ENCODE assay signal across 7 cellular contexts in the genomic region with DNA sequence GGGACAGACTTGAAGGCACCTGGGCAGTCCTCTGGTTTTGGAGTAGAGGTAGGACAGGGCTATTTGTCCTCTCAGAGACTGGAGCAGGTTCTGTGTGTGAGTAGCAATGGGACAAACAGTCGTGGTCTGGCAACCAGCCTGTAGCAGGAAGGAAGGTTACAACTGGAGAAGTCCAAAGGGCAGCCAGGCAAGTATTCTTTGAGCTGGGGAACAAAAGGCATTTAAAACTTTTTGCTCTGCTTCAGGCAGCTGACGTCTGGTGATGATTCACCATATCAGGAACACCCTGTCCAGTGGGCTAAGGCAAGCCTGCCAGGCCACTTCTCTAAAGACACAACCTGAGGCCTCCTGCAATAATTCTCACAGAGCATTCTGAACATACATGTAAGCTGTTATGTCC.
DNase-seq lines count a peak whose midpoint lies in the region; ATAC-seq and TF ChIP-seq lines count a peak whose summit lies in the region.
"Not testable (repeated sequence)": the region's sequence is repeated elsewhere in the genome, so short reads cannot be mapped to it uniquely, and the experiment has no call there.

No MANE protein-coding gene starts in this region.

- ATAC-seq in heart left ventricle (peak; percentile 32 to 92 (median 66)), psoas muscle (peak in 3 of 4 donors; percentile 38 to 55 (median 48))

- H3K27me3 ChIP-seq in adipocyte (replicated peaks; ENCODE audit: control insufficient read depth, insufficient read depth, low read length); heart left ventricle; psoas muscle (ENCODE audit: insufficient read depth in 3 of 3, low read length in 2 of 3): not testable (repeated sequence)

- H3K9ac ChIP-seq in adipocyte (ENCODE audit: low read length) = not testable (repeated sequence)

- not testable (repeated sequence) for H3K4me1 ChIP-seq in adipocyte (ENCODE audit: control insufficient read depth, insufficient read depth, low read length); heart left ventricle; psoas muscle

- H3K4me3 ChIP-seq in adipocyte (ENCODE audit: low read length); epithelial cell of esophagus (ENCODE audit: low read length); heart left ventricle; lower leg skin (ENCODE audit: low read depth, poor library complexity, severe bottlenecking); psoas muscle: not testable (repeated sequence)

- H3K9me3 ChIP-seq in adipocyte (ENCODE audit: control insufficient read depth, low read length); heart left ventricle; psoas muscle: not testable (repeated sequence)

- WGBS in heart left ventricle, 4 donors = 18 to 30% (median 21%) methylated on average over 1 to 2 of the region's 2 CpGs
- 22 to 24% methylated on average over 2 of the region's 2 CpGs for WGBS in lower leg skin, 2 donors
- 17 to 48% (median 26%) methylated on average over 1 of the region's 2 CpGs for WGBS in psoas muscle, 3 donors

- not testable (repeated sequence) for H3K36me3 ChIP-seq in adipocyte (ENCODE audit: control insufficient read depth, insufficient read depth, low read length, severe bottlenecking); heart left ventricle; psoas muscle (ENCODE audit: insufficient read depth in 1 of 2, low read depth in 1 of 2)

- DNase-seq in ELR (ENCODE audit: low read depth) (peak; percentile 43), NOMO-1 treated with DMSO at 0.1 percent for 48 hours (lab: John Stamatoyannopoulos, UW; ENCODE audit: unreplicated experiment) (peak; percentile 34), adipocyte (ENCODE audit: low read depth) (peak; percentile 6), epithelial cell of esophagus (ENCODE audit: low read depth) (peak; percentile 57), heart left ventricle (peak in 1 of 5 donors; percentile 30), lower leg skin (ENCODE audit: low spot score in 2 of 2) (peak; percentile 26 to 83)
- not testable (repeated sequence) for DNase-seq in psoas muscle

- TF ChIP-seq POLR2A in heart left ventricle (IDR thresholded peaks at IDR 0.05); lower leg skin (IDR thresholded peaks at IDR 0.05): not testable (repeated sequence)

- not testable (repeated sequence) for TF ChIP-seq CTCF in epithelial cell of esophagus (IDR thresholded peaks at IDR 0.05; ENCODE audit: insufficient read depth, low read depth, low read length, missing control alignments); heart left ventricle (IDR thresholded peaks at IDR 0.05); lower leg skin (IDR thresholded peaks at IDR 0.05); psoas muscle (IDR thresholded peaks at IDR 0.05)

- not testable (repeated sequence) for H3K27ac ChIP-seq in heart left ventricle, psoas muscle

- intact Hi-C loops in heart left ventricle (cut with DNase I); lower leg skin (cut with DNase I; ENCODE audit: low total_unique reads); psoas muscle (cut with DNase I): not testable (repeated sequence)
